In the genomic region with DNA sequence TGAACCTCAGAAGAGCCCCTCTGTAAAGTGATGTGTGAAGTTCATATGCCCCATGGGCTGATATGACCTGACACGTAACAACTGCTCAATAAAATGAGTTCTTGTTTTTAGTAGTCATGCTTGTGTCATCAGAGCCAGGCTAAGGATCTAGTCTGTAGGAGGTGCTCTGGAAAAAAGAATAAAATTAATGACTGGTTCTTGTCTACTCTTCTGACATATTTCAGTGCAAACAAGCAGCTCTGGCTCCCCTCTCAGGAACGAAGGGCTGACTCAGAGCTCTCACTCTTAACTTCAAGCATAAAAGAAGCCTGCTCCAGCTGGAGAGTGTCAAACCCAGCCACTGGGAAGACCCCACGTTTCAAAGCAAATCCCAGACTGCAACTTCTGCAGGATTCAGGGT, we compare ENCODE assay signal across 14 cellular contexts.
DNase-seq lines count a peak whose midpoint lies in the region; ATAC-seq and TF ChIP-seq lines count a peak whose summit lies in the region.
"Had no signal": no experiment of that assay in that cellular context is flagged by ENCODE, and none has a peak within 500 bp of the region (broad histone marks: within the 10 kb centered on the region; RNA-seq: fewer than 3 reads in every experiment).

No MANE protein-coding gene starts in this region.

- H3K4me3 ChIP-seq in osteoblast (ENCODE audit: insufficient read depth, low read length): no peak overlapping the region
- H3K4me3 ChIP-seq: stomach had no signal

- no peaks in the 10 kb centered on the region for H3K27me3 ChIP-seq in osteoblast (ENCODE audit: insufficient read depth, low read length)
- H3K27me3 ChIP-seq: stomach had no signal

- ATAC-seq in HG03280 (IDR thresholded peaks at IDR 0.05; ENCODE audit: unreplicated experiment): no peak
- ATAC-seq: effector memory CD8-positive, alpha-beta T cell had no signal

- no peaks in the 10 kb centered on the region for H4K20me1 ChIP-seq in osteoblast (ENCODE audit: insufficient read depth, low read length)

- peaks cover 2% of the 10 kb centered on the region for H3K9me3 ChIP-seq in osteoblast (ENCODE audit: low read depth, low read length)

- TF ChIP-seq CTCF in C4-2B (conservative IDR thresholded peaks at IDR 0.05) (no peak), osteoblast (IDR thresholded peaks at IDR 0.05; ENCODE audit: extremely low read depth, low read depth, low read length) (no peak)

- peak; percentile 91 for DNase-seq in HCEC 1CT
- peak; percentile 30 for DNase-seq in dedifferentiated amniotic fluid mesenchymal stem cell (ENCODE audit: extremely low spot score)
- peak; percentile 95 for DNase-seq in osteoblast (ENCODE audit: insufficient read length, low spot score, missing footprints)
- no peak for DNase-seq in NCI-H2196 (lab: John Stamatoyannopoulos, UW; ENCODE audit: unreplicated experiment)
- no peak for DNase-seq in NCI-H1694 (lab: John Stamatoyannopoulos, UW)
- DNase-seq: activated CD4-positive, alpha-beta T cell treated with anti-CD3 and anti-CD28 coated beads, Interleukin-2, amount 10 ng/mL, durations not matched to agents 7 days and 5 days; Calu3; effector memory CD8-positive, alpha-beta T cell; hippocampal formation; occipital lobe; stimulated activated CD4-positive, alpha-beta T cell treated with anti-CD3 and anti-CD28 coated beads, Interleukin-2, amount 100 ng/mL, for 48 hours; stomach had no signal

- H3K27ac ChIP-seq in C4-2B (peak overlapping the region; percentile 48; the same call in 1 of the 2 replicates), osteoblast (ENCODE audit: low read depth, low read length) (peak overlapping the region; percentile 40)

- H3K4me1 ChIP-seq in osteoblast (ENCODE audit: insufficient read depth, low read length): peaks cover 15% of the 10 kb centered on the region

- H2AFZ ChIP-seq in osteoblast (ENCODE audit: low read length): no peak overlapping the region

- H3K79me2 ChIP-seq in osteoblast (ENCODE audit: insufficient read depth, low read length): no peaks in the 10 kb centered on the region

- H3K4me2 ChIP-seq in osteoblast (ENCODE audit: insufficient read depth, low read length): no peak overlapping the region

- no peaks in the 10 kb centered on the region for H3K36me3 ChIP-seq in osteoblast (ENCODE audit: insufficient read depth, low read length)

Comparison
In these comparisons a context has a peak if more than half of its experiments do, and no peak if none do; other contexts are left out.
1. DNase-seq: peak in HCEC 1CT (single experiment), dedifferentiated amniotic fluid mesenchymal stem cell (single experiment) and osteoblast (single experiment); none in NCI-H2196 (single experiment) and NCI-H1694 (single experiment).